Comparison of ENCODE assay signal across 1 cellular context in the genomic region with DNA sequence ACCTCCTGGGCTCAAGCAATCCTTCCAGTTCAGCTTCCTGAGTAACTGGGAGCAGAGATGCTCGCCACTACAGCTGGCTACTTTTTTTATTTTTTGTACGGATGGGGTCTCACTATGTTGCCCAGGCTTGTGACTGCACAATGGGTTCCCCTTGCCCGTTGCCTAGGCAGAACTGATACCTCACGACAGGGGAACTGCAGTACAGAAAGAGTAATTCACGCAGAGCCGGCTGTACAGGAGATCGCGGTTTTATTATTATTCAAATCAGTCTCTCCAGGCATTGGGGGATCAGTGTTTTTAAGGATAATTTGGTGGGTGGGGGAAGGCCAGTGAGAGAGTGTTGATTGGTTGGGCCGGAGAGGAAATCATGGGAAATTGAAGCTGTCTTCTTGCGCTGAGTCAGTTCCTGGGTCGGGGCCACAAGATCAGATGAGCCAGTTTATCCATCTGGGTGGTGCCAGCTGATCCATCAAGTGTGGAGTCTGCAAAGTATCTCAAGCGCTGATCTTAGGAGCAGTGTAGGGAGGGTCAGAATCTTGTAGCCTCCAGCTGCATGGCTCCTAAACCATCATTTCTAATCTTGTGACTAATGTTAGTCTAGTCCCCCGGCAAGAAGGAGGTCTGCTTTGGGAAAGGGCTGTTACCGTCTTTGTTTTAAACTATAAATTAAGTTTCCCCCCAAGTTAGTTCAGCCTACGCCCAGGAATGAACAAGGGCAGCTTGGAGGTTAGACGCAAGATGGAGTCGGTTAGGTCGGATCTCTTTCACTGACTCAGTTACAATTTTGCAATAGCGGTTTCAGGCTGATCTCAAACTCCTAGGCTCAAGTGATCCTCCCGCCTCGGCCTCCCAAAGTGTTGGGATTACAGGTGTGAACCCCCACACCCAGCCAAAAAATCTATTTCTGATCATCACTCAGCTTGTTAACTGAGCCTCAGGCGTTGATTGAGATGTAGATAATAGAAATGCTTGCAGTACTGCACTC.
TF ChIP-seq lines count a peak whose summit lies in the region.

No MANE protein-coding gene starts in this region.

TF ChIP-seq in K562, 482 proteins besides CTCF, POLR2A, EP300 and RAD21 (continued from another document):
- peak; percentile 87 for TF ChIP-seq TAF9B (IDR thresholded peaks at IDR 0.05; ENCODE audit: partially characterized antibody)
- TF ChIP-seq, protein P1, sequence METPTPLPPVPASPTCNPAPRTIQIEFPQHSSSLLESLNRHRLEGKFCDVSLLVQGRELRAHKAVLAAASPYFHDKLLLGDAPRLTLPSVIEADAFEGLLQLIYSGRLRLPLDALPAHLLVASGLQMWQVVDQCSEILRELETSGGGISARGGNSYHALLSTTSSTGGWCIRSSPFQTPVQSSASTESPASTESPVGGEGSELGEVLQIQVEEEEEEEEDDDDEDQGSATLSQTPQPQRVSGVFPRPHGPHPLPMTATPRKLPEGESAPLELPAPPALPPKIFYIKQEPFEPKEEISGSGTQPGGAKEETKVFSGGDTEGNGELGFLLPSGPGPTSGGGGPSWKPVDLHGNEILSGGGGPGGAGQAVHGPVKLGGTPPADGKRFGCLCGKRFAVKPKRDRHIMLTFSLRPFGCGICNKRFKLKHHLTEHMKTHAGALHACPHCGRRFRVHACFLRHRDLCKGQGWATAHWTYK (CRISPR knock-in tag; IDR thresholded peaks at IDR 0.05), result 0 out of 2 replicates have a peak, but pooled peaks have one; percentile 57
- TF ChIP-seq CXXC5 (CRISPR knock-in tag; IDR thresholded peaks at IDR 0.05), result peak; percentile 32; the same call in 1 of the 2 replicates
- peak; percentile 38; the same call in 1 of the 2 replicates for TF ChIP-seq DPF2 (IDR thresholded peaks at IDR 0.05)
- 0 out of 2 replicates have a peak, but pooled peaks have one; percentile 56 for TF ChIP-seq ZNF311 (CRISPR knock-in tag; IDR thresholded peaks at IDR 0.05)
- TF ChIP-seq, protein P2, sequence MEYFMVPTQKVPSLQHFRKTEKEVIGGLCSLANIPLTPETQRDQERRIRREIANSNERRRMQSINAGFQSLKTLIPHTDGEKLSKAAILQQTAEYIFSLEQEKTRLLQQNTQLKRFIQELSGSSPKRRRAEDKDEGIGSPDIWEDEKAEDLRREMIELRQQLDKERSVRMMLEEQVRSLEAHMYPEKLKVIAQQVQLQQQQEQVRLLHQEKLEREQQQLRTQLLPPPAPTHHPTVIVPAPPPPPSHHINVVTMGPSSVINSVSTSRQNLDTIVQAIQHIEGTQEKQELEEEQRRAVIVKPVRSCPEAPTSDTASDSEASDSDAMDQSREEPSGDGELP (CRISPR knock-in tag; IDR thresholded peaks at IDR 0.05; ENCODE audit: borderline replicate concordance), result peak; percentile 76
- TF ChIP-seq SMARCA4 (IDR thresholded peaks at IDR 0.05), result peak; percentile 42
- TF ChIP-seq ELF4 (CRISPR knock-in tag; IDR thresholded peaks at IDR 0.05), result 0 out of 2 replicates have a peak, but pooled peaks have one; percentile 57
- TF ChIP-seq C11orf30 (IDR thresholded peaks at IDR 0.05; ENCODE audit: low read depth), result 0 out of 2 replicates have a peak, but pooled peaks have one; percentile 31
- TF ChIP-seq NFE2 (IDR thresholded peaks at IDR 0.05; ENCODE audit: low read depth), result 0 out of 2 replicates have a peak, but pooled peaks have one; percentile 25
TF ChIP-seq in K562: peak in this region for 47; not testable (repeated sequence) for 435.
